In the genomic region with DNA sequence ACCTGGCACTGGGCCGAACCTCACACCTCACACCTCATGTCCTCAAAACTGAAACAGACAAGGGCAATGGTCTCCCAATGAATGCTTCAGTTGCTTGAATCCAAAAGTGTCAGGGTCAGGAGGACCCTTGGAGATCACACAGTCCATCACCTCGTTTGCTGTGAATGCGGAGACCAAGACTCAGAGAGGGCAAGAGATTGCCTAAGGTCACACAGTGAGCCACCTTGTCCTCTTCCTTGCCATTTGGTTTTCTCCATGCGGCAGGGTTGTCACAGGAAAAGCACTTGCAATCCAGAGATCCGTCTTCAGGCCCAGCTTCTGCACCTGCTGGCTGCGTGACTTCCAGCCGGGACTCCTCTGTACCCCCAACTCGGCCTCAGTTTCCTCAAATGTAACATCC, we compare ENCODE assay signal across 21 cellular contexts. TPM values are rescaled to one million over a fixed set of nuclear protein-coding genes. Genes with fewer than 3 reads are reported as not detected.
DNase-seq lines count a peak whose midpoint lies in the region; ATAC-seq, FAIRE-seq and TF ChIP-seq lines count a peak whose summit lies in the region.
"Had no signal": no experiment of that assay in that cellular context is flagged by ENCODE, and none has a peak within 500 bp of the region (broad histone marks: within the 10 kb centered on the region; RNA-seq: fewer than 3 reads in every experiment).

No MANE protein-coding gene starts in this region.

- TF ChIP-seq CTCF in IMR-90 (conservative IDR thresholded peaks at IDR 0.05; ENCODE audit: low read depth, low read length): no peak
- no peak for TF ChIP-seq CTCF in K562 (IDR thresholded peaks at IDR 0.05 in 2 of 3, conservative IDR thresholded peaks at IDR 0.05 in 1 of 3; ENCODE audit: insufficient read depth in 2 of 3, low read depth in 1 of 3, low read length in 3 of 3)
- TF ChIP-seq CTCF in neural progenitor cell (IDR thresholded peaks at IDR 0.05): no peak

- H3K23ac ChIP-seq in IMR-90 (ENCODE audit: low read depth, low read length): no peak overlapping the region

- H2BK20ac ChIP-seq in IMR-90 (ENCODE audit: low read depth, low read length): no peak overlapping the region

- no peak overlapping the region for H4K91ac ChIP-seq in IMR-90 (ENCODE audit: insufficient read depth, low read depth, low read length)

- no peaks in the 10 kb centered on the region for H3K9me3 ChIP-seq in IMR-90 (ENCODE audit: control insufficient read depth, insufficient read depth, low read length)
- H3K9me3 ChIP-seq in K562 (replicated peaks; ENCODE audit: control insufficient read depth, insufficient read depth, low read depth, low read length): no peaks in the 10 kb centered on the region
- H3K9me3 ChIP-seq in neural progenitor cell (ENCODE audit: low read depth): no peaks in the 10 kb centered on the region
- H3K9me3 ChIP-seq: BLaER1, Caco-2, HAP-1 had no signal

- no peak overlapping the region for H3K9ac ChIP-seq in IMR-90 (ENCODE audit: low read depth, low read length)
- no peak overlapping the region for H3K9ac ChIP-seq in K562 (ENCODE audit: insufficient read depth in 1 of 2, low read depth in 2 of 2, low read length in 2 of 2)
- H3K9ac ChIP-seq in neural progenitor cell: no peak overlapping the region
- H3K9ac ChIP-seq: BLaER1 had no signal

- no peak overlapping the region for H2BK5ac ChIP-seq in IMR-90 (ENCODE audit: low read depth, low read length, poor library complexity, severe bottlenecking)

- no peak overlapping the region for H3K56ac ChIP-seq in IMR-90 (ENCODE audit: extremely low read depth, insufficient read depth, low read length)

- H2BK120ac ChIP-seq in IMR-90 (ENCODE audit: low read depth, low read length): no peak overlapping the region

- H3K9me3 Mint-ChIP-seq in neural progenitor cell: no peaks in the 10 kb centered on the region
- H3K9me3 Mint-ChIP-seq: CD4-positive, CD25-positive, alpha-beta regulatory T cell; CD8-positive, alpha-beta T cell; HFFc6 had no signal

- no peak for ATAC-seq in IMR-90 (ENCODE audit: low read depth)
- ATAC-seq in K562: no peak
- no peak for ATAC-seq in GM19395 (IDR thresholded peaks at IDR 0.05; ENCODE audit: unreplicated experiment)
- ATAC-seq in GM19351 (IDR thresholded peaks at IDR 0.05; ENCODE audit: unreplicated experiment): no peak
- ATAC-seq: CD8-positive, alpha-beta T cell; GM12878 had no signal

- intact Hi-C loops in IMR-90 (cut with micrococcal nuclease): no loop called here
- intact Hi-C loops in K562 (cut with micrococcal nuclease): no loop called here

- H2BK15ac ChIP-seq in IMR-90 (ENCODE audit: low read depth, low read length): no peak overlapping the region

- H3K36me3 Mint-ChIP-seq in neural progenitor cell: no peaks in the 10 kb centered on the region
- H3K36me3 Mint-ChIP-seq: CD4-positive, CD25-positive, alpha-beta regulatory T cell; CD8-positive, alpha-beta T cell had no signal

- no peak overlapping the region for H2AK5ac ChIP-seq in IMR-90 (ENCODE audit: low read depth, low read length)

- no peak overlapping the region for H4K8ac ChIP-seq in IMR-90 (ENCODE audit: low read depth in 2 of 2, low read length in 2 of 2)

- H2AK9ac ChIP-seq in IMR-90 (replicated peaks; ENCODE audit: low read depth, low read length, poor library complexity): peak overlapping the region; percentile 82

- H2AFZ ChIP-seq in IMR-90 (replicated peaks; ENCODE audit: low read length, poor library complexity): no peak overlapping the region
- H2AFZ ChIP-seq in K562 (ENCODE audit: low read depth, low read length): no peak overlapping the region
- H2AFZ ChIP-seq in neural progenitor cell (replicated peaks): no peak overlapping the region

- H3K27me3 Mint-ChIP-seq in neural progenitor cell (ENCODE audit: insufficient read depth, low read depth): peaks cover 15% of the 10 kb centered on the region

- BruUV-seq in IMR-90 (replicated peaks; lab: Mats Ljungman, UMichigan) (no TSS peak), K562 (replicated peaks; lab: Mats Ljungman, UMichigan) (no TSS peak)

- H3K14ac ChIP-seq in IMR-90 (replicated peaks; ENCODE audit: low read depth, low read length): no peak overlapping the region

- no peak overlapping the region for H3K27ac Mint-ChIP-seq in neural progenitor cell
- H3K27ac Mint-ChIP-seq: CD8-positive, alpha-beta T cell; HFFc6 had no signal

- no peak for FAIRE-seq in K562 (lab: Jason Lieb, UNC)
- FAIRE-seq: G401.6, GM12878, GM19239, H54 had no signal

- peaks cover 50% of the 10 kb centered on the region for H3K4me1 Mint-ChIP-seq in neural progenitor cell

- H3K4me1 ChIP-seq in IMR-90 (ENCODE audit: control insufficient read depth, insufficient read depth, low read length) (peaks cover 2% of the 10 kb centered on the region; the same call in 1 of the 2 replicates), K562 (replicated peaks in 1 of 2; ENCODE audit: control insufficient read depth in 2 of 2, insufficient read depth in 2 of 2, low read length in 2 of 2) (peaks cover 4 to 24% of the 10 kb centered on the region in 2 experiments; a peak in 4 of 5 replicates), neural progenitor cell (peaks cover 50% of the 10 kb centered on the region)

- TF ChIP-seq EP300 in K562 (IDR thresholded peaks at IDR 0.05; ENCODE audit: low read length): no peak

- no peak overlapping the region for H3K4me2 ChIP-seq in IMR-90 (ENCODE audit: low read depth, low read length)
- no peak overlapping the region for H3K4me2 ChIP-seq in K562 (ENCODE audit: insufficient read depth, low read length)
- H3K4me2 ChIP-seq in neural progenitor cell: no peak overlapping the region
- H3K4me2 ChIP-seq: BLaER1 had no signal

- no peak overlapping the region for H3K18ac ChIP-seq in IMR-90 (ENCODE audit: low read depth, low read length)

- H3K79me1 ChIP-seq in IMR-90 (ENCODE audit: low read depth in 1 of 2, low read length in 2 of 2): no peaks in the 10 kb centered on the region

- WGBS in IMR-90 (ENCODE audit: extremely low coverage in 2 of 2, insufficient read length in 1 of 2), 2 experiments: 57% methylated on average over 4 of the region's 8 CpGs; no CpG with 5 or more reads in 1 of the 2 experiments
- 27% methylated on average over 8 of the region's 8 CpGs for WGBS in K562 (ENCODE audit: insufficient coverage, low coverage, missing lambda C conversion rate)

- TF ChIP-seq RAD21 in IMR-90 (IDR thresholded peaks at IDR 0.05; ENCODE audit: low read length): no peak
- TF ChIP-seq RAD21 in K562 (CRISPR knock-in tag; conservative IDR thresholded peaks at IDR 0.05 in 1 of 2, IDR thresholded peaks at IDR 0.05 in 1 of 2): no peak

- DNase-seq in IMR-90: no peak
- DNase-seq in K562 (ENCODE audit: extremely low read depth in 1 of 4, low spot score in 3 of 4): no peak
- no peak for DNase-seq in neural progenitor cell (ENCODE audit: low spot score)
- DNase-seq in stimulated activated CD4-positive, alpha-beta T cell treated with anti-CD3 and anti-CD28 coated beads, Interleukin-4, amount 100 ng/mL, for 24 hours: no peak
- DNase-seq: Caco-2; CD4-positive, CD25-positive, alpha-beta regulatory T cell; CD8-positive, alpha-beta T cell; DMS153; DND-41; GOT3; HFFc6 had no signal

- dilution Hi-C loops in IMR-90 (cut with HindIII; ENCODE audit: low sequenced_read_pairs, unreplicated experiment): no loop called here

- POLR2A ChIA-PET in IMR-90 (lab: Charles Lee; ENCODE audit: unreplicated experiment) (no interaction called here), K562 (lab: Yijun Ruan, JAX) (interaction anchor here (1.6 kb wide), 1 partner anchor 17 kb away, joined by 6 read pairs; no protein-coding TSS in a partner anchor)

- no peak overlapping the region for H4K5ac ChIP-seq in IMR-90 (ENCODE audit: low read depth, low read length)

- H3K27ac ChIP-seq in IMR-90 (ENCODE audit: insufficient read depth, low read length) (no peak overlapping the region), K562 (ENCODE audit: extremely low read depth, low read depth, low read length) (no peak overlapping the region), neural progenitor cell (no peak overlapping the region)
- H3K27ac ChIP-seq: BLaER1, C4-2B had no signal

- H3K36me3 ChIP-seq in IMR-90 (ENCODE audit: control insufficient read depth, insufficient read depth, low read length) (no peaks in the 10 kb centered on the region), K562 (ENCODE audit: control insufficient read depth, insufficient read depth, low read length) (peaks cover 1% of the 10 kb centered on the region; the same call in 2 of the 3 replicates), neural progenitor cell (no peaks in the 10 kb centered on the region)
- H3K36me3 ChIP-seq: BLaER1, HAP-1 had no signal

- H3F3A ChIP-seq in neural progenitor cell (ENCODE audit: low read depth): peaks cover 36% of the 10 kb centered on the region

- no peak for TF ChIP-seq POLR2A in IMR-90 (IDR thresholded peaks at IDR 0.05; ENCODE audit: low read depth, low read length)
- TF ChIP-seq POLR2A in K562 (conservative IDR thresholded peaks at IDR 0.05): no peak

- H3K4ac ChIP-seq in IMR-90 (ENCODE audit: low read depth, low read length): no peak overlapping the region

- H3K27me3 ChIP-seq in IMR-90 (ENCODE audit: control insufficient read depth, insufficient read depth, low read length) (peaks cover 23% of the 10 kb centered on the region), K562 (ENCODE audit: control insufficient read depth in 2 of 2, insufficient read depth in 2 of 2, low read length in 2 of 2) (peaks cover 10 to 36% of the 10 kb centered on the region in 2 experiments; a peak in 4 of 5 replicates), neural progenitor cell (no peaks in the 10 kb centered on the region)
- H3K27me3 ChIP-seq: BLaER1 had no signal

- in situ Hi-C loops in IMR-90 (cut with MboI; ENCODE audit: low sequenced_read_pairs) (no loop called here), K562 (cut with MboI) (no loop called here)

- CTCF ChIA-PET in IMR-90 (lab: Yijun Ruan, JAX): no interaction called here
- CTCF ChIA-PET in K562 (lab: Yijun Ruan, JAX; ENCODE audit: low intra/inter-chr PET ratio): no interaction called here

- H4K20me1 ChIP-seq in IMR-90 (ENCODE audit: insufficient read depth, low read length) (no peaks in the 10 kb centered on the region), K562 (replicated peaks; ENCODE audit: control insufficient read depth, insufficient read depth, low read length) (peaks cover 21% of the 10 kb centered on the region), neural progenitor cell (ENCODE audit: low read depth) (no peaks in the 10 kb centered on the region)

- H3K4me3 ChIP-seq in IMR-90 (ENCODE audit: insufficient read depth, low read depth, low read length) (no peak overlapping the region), K562 (no peak overlapping the region), neural progenitor cell (no peak overlapping the region)
- H3K4me3 ChIP-seq: BLaER1, GM12878, HAP-1 had no signal

- peak overlapping the region; percentile 30 for H3K4me3 Mint-ChIP-seq in neural progenitor cell
- H3K4me3 Mint-ChIP-seq: B cell; CD8-positive, alpha-beta T cell; HFFc6 had no signal

- H3K9me1 ChIP-seq in IMR-90 (ENCODE audit: insufficient read depth, low read length): peaks cover 3% of the 10 kb centered on the region; the same call in 1 of the 2 replicates
- H3K9me1 ChIP-seq in K562 (ENCODE audit: control insufficient read depth, insufficient read depth, low read length): no peaks in the 10 kb centered on the region

- no peaks in the 10 kb centered on the region for H3K79me2 ChIP-seq in K562 (ENCODE audit: control insufficient read depth, insufficient read depth, low read length)
- no peaks in the 10 kb centered on the region for H3K79me2 ChIP-seq in neural progenitor cell (ENCODE audit: low read depth)

RNA-seq across cellular contexts. Expression of a gene that starts 28.0 kb away (rescaled TPM):
- 6.6 and 6.9 TPM in 2 replicates for total RNA-seq in IMR-90 (2012; rRNA removed)
- 11.5 and 12.2 TPM in 2 replicates for polyA plus RNA-seq in IMR-90 (2012; rRNA removed)
- polyA plus RNA-seq in IMR-90 (2012; cell fraction: cytosol; rRNA removed): 9.8 and 11.6 TPM in 2 replicates
- 12.4 and 22.5 TPM in 2 replicates for polyA plus RNA-seq in IMR-90 (2012; cell fraction: nucleus; rRNA removed; ENCODE audit: low replicate concordance)
- total RNA-seq in K562 (2011; cell fraction: chromatin; rRNA removed; ENCODE audit: low replicate concordance): 79.5 and 160 TPM in 2 replicates
- 90.1 and 97.0 TPM in 2 replicates for total RNA-seq in K562 (2011; cell fraction: nucleolus; rRNA removed)
- 76.8 and 77.1 TPM in 2 replicates for total RNA-seq in K562 (2011; cell fraction: nucleoplasm; rRNA removed)
- 28.5 and 38.9 TPM in 2 replicates for total RNA-seq in K562 (2014; rRNA removed)
- 15.7 and 18.3 TPM in 2 replicates for total RNA-seq in K562 (2014; rRNA removed; fragmentation: Illumina TruSeq; extraction: Trizol)
- total RNA-seq in K562 (2015; rRNA removed; fragmentation: Illumina TruSeq; extraction: Trizol): 18.3 and 18.5 TPM in 2 replicates
- total RNA-seq in K562 (2021): 31.3 and 33.6 TPM in 2 replicates
- polyA plus RNA-seq in K562 (2011; rRNA removed): 28.1 and 41.9 TPM in 2 replicates
- 36.4 and 59.2 TPM in 2 replicates for polyA plus RNA-seq in K562 (2011; cell fraction: cytosol; rRNA removed)
- 74.2 and 83.2 TPM in 2 replicates for polyA plus RNA-seq in K562 (2011; cell fraction: nucleus; rRNA removed)
- 27.7 and 36.8 TPM in 2 replicates for polyA plus RNA-seq in K562 (2012)
- 18.8 and 24.2 TPM in 2 replicates for polyA plus RNA-seq in K562 (2014; fragmentation: Illumina TruSeq; extraction: Trizol)
- 1 to 10 TPM in 1 of 2 experiments, under 1 TPM in 1; 0.41 to 1.9 TPM for polyA plus RNA-seq in K562 (2014; fragmentation: Nextera tagmentation; extraction: Ambion mirVana)
- 23.1 and 25.8 TPM in 2 replicates for polyA plus RNA-seq in K562 (2014; rRNA removed)
- polyA minus RNA-seq in K562 (2011; rRNA and poly(A)+ RNA removed): 21.8 and 28.3 TPM in 2 replicates
- 13.8 and 21.5 TPM in 2 replicates for polyA minus RNA-seq in K562 (2011; cell fraction: cytosol; rRNA and poly(A)+ RNA removed)
- polyA minus RNA-seq in K562 (2011; cell fraction: nucleus; rRNA and poly(A)+ RNA removed): 24.4 and 38.3 TPM in 2 replicates
- 8.3 and 20.1 TPM in 2 replicates for total RNA-seq in neural progenitor cell (ENCODE audit: low replicate concordance)

RNA-seq across cellular contexts. Expression of a gene that starts 28.3 kb away (rescaled TPM):
- 14.2 and 16.5 TPM in 2 replicates for total RNA-seq in IMR-90 (2012; rRNA removed)
- 16.9 and 17.3 TPM in 2 replicates for polyA plus RNA-seq in IMR-90 (2012; rRNA removed)
- polyA plus RNA-seq in IMR-90 (2012; cell fraction: cytosol; rRNA removed): 16.1 and 18.4 TPM in 2 replicates
- 16.9 and 21.4 TPM in 2 replicates for polyA plus RNA-seq in IMR-90 (2012; cell fraction: nucleus; rRNA removed; ENCODE audit: low replicate concordance)
- total RNA-seq in K562 (2011; cell fraction: chromatin; rRNA removed; ENCODE audit: low replicate concordance): 78.3 and 122 TPM in 2 replicates
- 64.2 and 65.9 TPM in 2 replicates for total RNA-seq in K562 (2011; cell fraction: nucleolus; rRNA removed)
- 65.3 and 66.3 TPM in 2 replicates for total RNA-seq in K562 (2011; cell fraction: nucleoplasm; rRNA removed)
- 71.0 and 73.4 TPM in 2 replicates for total RNA-seq in K562 (2014; rRNA removed)
- total RNA-seq in K562 (2014; rRNA removed; fragmentation: Illumina TruSeq; extraction: Trizol): 37.5 and 39.5 TPM in 2 replicates
- total RNA-seq in K562 (2015; rRNA removed; fragmentation: Illumina TruSeq; extraction: Trizol): 53.4 and 56.1 TPM in 2 replicates
- total RNA-seq in K562 (2021): 63.9 and 70.5 TPM in 2 replicates
- 46.2 and 52.8 TPM in 2 replicates for polyA plus RNA-seq in K562 (2011; rRNA removed)
- 45.2 and 45.3 TPM in 2 replicates for polyA plus RNA-seq in K562 (2011; cell fraction: cytosol; rRNA removed)
- 64.4 and 74.5 TPM in 2 replicates for polyA plus RNA-seq in K562 (2011; cell fraction: nucleus; rRNA removed)
- polyA plus RNA-seq in K562 (2012): 75.8 and 92.9 TPM in 2 replicates
- 30.6 and 48.2 TPM in 2 replicates for polyA plus RNA-seq in K562 (2014; fragmentation: Illumina TruSeq; extraction: Trizol)
- polyA plus RNA-seq in K562 (2014; fragmentation: Nextera tagmentation; extraction: Ambion mirVana): 10 to 100 TPM in 1 of 2 experiments, 1 to 10 TPM in 1; 9.5 to 21.1 TPM
- 75.0 and 76.1 TPM in 2 replicates for polyA plus RNA-seq in K562 (2014; rRNA removed)
- polyA minus RNA-seq in K562 (2011; rRNA and poly(A)+ RNA removed): 37.7 and 38.3 TPM in 2 replicates
- polyA minus RNA-seq in K562 (2011; cell fraction: cytosol; rRNA and poly(A)+ RNA removed): 19.1 and 29.5 TPM in 2 replicates
- 18.6 and 31.8 TPM in 2 replicates for polyA minus RNA-seq in K562 (2011; cell fraction: nucleus; rRNA and poly(A)+ RNA removed)
- total RNA-seq in neural progenitor cell (ENCODE audit: low replicate concordance): 24.7 and 34.5 TPM in 2 replicates
